Comparison of ENCODE assay signal across 19 cellular contexts in genomic region chr4:53461244-53461643, GRCh38.
"Had no signal": no experiment of that assay in that cellular context is flagged by ENCODE, and none has a peak within 500 bp of the region (broad histone marks: within the 10 kb centered on the region; RNA-seq: fewer than 3 reads in every experiment).

No MANE protein-coding gene starts in this region.

- DNase-seq: activated CD4-positive, alpha-beta memory T cell treated with anti-CD3 and anti-CD28 coated beads, Interleukin-2, amount 10 ng/mL, durations not matched to agents 7 days and 5 days; activated CD4-positive, alpha-beta T cell treated with anti-CD3 and anti-CD28 coated beads, Interleukin-2, amount 10 ng/mL, durations not matched to agents 24 days and 14 days; activated CD8-positive, alpha-beta memory T cell treated with anti-CD3 and anti-CD28 coated beads, Interleukin-2, amount 10 ng/mL, durations not matched to agents 7 days and 5 days; activated gamma-delta T cell; activated naive CD4-positive, alpha-beta T cell treated with anti-CD3 and anti-CD28 coated beads, Interleukin-2, amount 50 U/mL, for 16 hours; activated naive CD8-positive, alpha-beta T cell treated with anti-CD3 and anti-CD28 coated beads, Interleukin-2, amount 50 U/mL, for 24 hours; activated T-cell treated with anti-CD3 and anti-CD28 coated beads for 4 hours; aorta; colonic mucosa; left ventricle myocardium inferior; natural killer cell; retina; sigmoid colon; stimulated activated CD4-positive, alpha-beta T cell treated with anti-CD3 and anti-CD28 coated beads, Interleukin-4, amount 100 ng/mL, for 1 hour; stimulated activated naive CD4-positive, alpha-beta T cell treated with Interleukin-2 at 50 U/mL for 16 hours had no signal

- H3K4me3 ChIP-seq: colonic mucosa, esophagus muscularis mucosa, left ventricle myocardium inferior, sigmoid colon, thoracic aorta had no signal

- H3K4me1 ChIP-seq: colonic mucosa, esophagus muscularis mucosa, left ventricle myocardium inferior, sigmoid colon had no signal

- ATAC-seq: activated CD4-positive, CD25-positive, alpha-beta regulatory T cell treated with anti-CD3 and anti-CD28 coated beads, Interleukin-2, amount 50 U/mL, for 24 hours; activated CD8-positive, alpha-beta memory T cell treated with anti-CD3 and anti-CD28 coated beads, Interleukin-2, amount 10 ng/mL, durations not matched to agents 7 days and 5 days; activated naive CD8-positive, alpha-beta T cell treated with anti-CD3 and anti-CD28 coated beads, Interleukin-2, amount 50 U/mL, for 24 hours; natural killer cell had no signal

- H3K27ac ChIP-seq: colonic mucosa, esophagus muscularis mucosa, left ventricle myocardium inferior, sigmoid colon, thoracic aorta, VCaP had no signal

- H3K27me3 ChIP-seq: colonic mucosa, esophagus muscularis mucosa, sigmoid colon had no signal

- H3K9me3 ChIP-seq: colonic mucosa had no signal
